In the genomic region with DNA sequence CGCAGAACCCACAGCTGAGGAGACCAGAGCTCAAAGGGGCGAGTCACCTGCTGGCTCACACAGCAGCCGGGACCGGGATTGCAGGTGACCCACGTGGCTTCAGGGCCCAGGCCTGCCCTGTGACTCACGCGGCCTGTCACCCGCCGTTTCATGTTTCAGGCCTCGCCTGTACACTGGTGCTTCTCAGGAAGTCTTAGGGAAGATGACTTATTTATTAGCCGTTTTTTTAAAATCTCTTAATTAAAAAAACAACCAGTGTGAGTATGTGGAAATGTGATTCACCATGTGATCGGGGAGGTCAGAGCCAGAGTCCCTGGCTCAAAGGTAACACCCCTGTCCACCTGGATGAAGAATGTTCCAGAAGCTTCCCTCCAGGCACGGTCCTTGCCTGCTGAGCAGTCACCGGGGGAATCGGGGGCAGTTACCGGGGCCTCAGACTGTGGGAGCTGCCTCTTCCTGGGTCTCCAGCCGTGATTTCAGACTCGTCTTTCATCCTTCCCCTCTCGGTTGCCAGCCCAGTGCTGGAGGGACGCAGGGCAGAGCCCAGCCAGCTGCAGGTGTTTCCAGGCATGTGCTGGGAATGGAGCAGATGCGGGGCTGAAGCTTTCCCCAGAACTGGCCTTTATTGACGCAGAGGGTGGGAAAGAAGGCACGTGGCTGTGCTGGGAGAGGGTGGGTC, we compare ENCODE assay signal across 1 cellular context.
TF ChIP-seq lines count a peak whose summit lies in the region.

No MANE protein-coding gene starts in this region.

TF ChIP-seq in HepG2, 621 proteins besides CTCF, POLR2A, EP300 and RAD21 (continued from another document and continues in another):
- TF ChIP-seq, protein P1, sequence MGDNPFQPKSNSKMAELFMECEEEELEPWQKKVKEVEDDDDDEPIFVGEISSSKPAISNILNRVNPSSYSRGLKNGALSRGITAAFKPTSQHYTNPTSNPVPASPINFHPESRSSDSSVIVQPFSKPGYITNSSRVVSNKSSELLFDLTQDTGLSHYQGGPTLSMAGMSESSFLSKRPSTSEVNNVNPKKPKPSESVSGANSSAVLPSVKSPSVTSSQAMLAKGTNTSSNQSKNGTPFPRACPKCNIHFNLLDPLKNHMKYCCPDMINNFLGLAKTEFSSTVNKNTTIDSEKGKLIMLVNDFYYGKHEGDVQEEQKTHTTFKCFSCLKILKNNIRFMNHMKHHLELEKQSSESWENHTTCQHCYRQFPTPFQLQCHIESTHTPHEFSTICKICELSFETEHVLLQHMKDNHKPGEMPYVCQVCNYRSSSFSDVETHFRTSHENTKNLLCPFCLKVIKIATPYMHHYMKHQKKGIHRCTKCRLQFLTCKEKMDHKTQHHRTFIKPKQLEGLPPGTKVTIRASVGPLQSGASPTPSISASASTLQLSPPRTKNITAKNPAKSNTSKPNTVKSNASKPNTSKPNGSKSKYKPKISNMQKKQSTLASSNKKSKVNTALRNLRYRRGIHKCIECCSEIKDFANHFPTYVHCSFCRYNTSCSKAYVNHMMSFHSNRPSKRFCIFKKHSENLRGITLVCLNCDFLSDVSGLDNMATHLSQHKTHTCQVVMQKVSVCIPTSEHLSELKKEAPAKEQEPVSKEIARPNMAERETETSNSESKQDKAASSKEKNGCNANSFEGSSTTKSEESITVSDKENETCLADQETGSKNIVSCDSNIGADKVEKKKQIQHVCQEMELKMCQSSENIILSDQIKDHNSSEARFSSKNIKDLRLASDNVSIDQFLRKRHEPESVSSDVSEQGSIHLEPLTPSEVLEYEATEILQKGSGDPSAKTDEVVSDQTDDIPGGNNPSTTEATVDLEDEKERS (CRISPR knock-in tag; IDR thresholded peaks at IDR 0.05) = 0 out of 2 replicates have a peak, but pooled peaks have one; percentile 21
- TF ChIP-seq MYC (CRISPR knock-in tag; IDR thresholded peaks at IDR 0.05; ENCODE audit: borderline replicate concordance) (peak; percentile 26; the same call in 1 of the 2 replicates), FOXO1 (CRISPR knock-in tag; IDR thresholded peaks at IDR 0.05) (no peak), KDM5B (CRISPR knock-in tag; IDR thresholded peaks at IDR 0.05; ENCODE audit: borderline replicate concordance) (no peak), TEAD3 (CRISPR knock-in tag; optimal IDR thresholded peaks at IDR 0.05; ENCODE audit: borderline replicate concordance) (peak; percentile 31), ZNF768 (CRISPR knock-in tag; IDR thresholded peaks at IDR 0.05) (0 out of 2 replicates have a peak, but pooled peaks have one; percentile 37), HOXA7 (CRISPR knock-in tag; IDR thresholded peaks at IDR 0.05) (no peak), SIX4 (CRISPR knock-in tag; IDR thresholded peaks at IDR 0.05) (0 out of 2 replicates have a peak, but pooled peaks have one; percentile 32), TCF12 (IDR thresholded peaks at IDR 0.05) (no peak), TCF12 (CRISPR knock-in tag; IDR thresholded peaks at IDR 0.05) (no peak), TEAD2 (CRISPR knock-in tag; IDR thresholded peaks at IDR 0.05) (no peak), SAP130 (CRISPR knock-in tag; IDR thresholded peaks at IDR 0.05; ENCODE audit: low read depth) (peak; percentile 91), GABPB1 (CRISPR knock-in tag; IDR thresholded peaks at IDR 0.05) (peak; percentile 40; the same call in 1 of the 2 replicates), ZNF558 (CRISPR knock-in tag; IDR thresholded peaks at IDR 0.05; ENCODE audit: borderline replicate concordance) (no peak), ZFX (CRISPR knock-in tag; IDR thresholded peaks at IDR 0.05; ENCODE audit: low read depth) (peak; percentile 43; the same call in 1 of the 2 replicates), CREB1 (IDR thresholded peaks at IDR 0.05) (0 out of 2 replicates have a peak, but pooled peaks have one; percentile 27), CREB1 (CRISPR knock-in tag; IDR thresholded peaks at IDR 0.05) (no peak), XRCC5 (optimal IDR thresholded peaks at IDR 0.05; ENCODE audit: low read length) (peak; percentile 37), MIER2 (CRISPR knock-in tag; IDR thresholded peaks at IDR 0.05) (no peak), CREM (IDR thresholded peaks at IDR 0.05) (no peak), CREM (CRISPR knock-in tag; IDR thresholded peaks at IDR 0.05) (no peak), SP2 (CRISPR knock-in tag; IDR thresholded peaks at IDR 0.05) (no peak), MXI1 (IDR thresholded peaks at IDR 0.05; ENCODE audit: borderline replicate concordance, low read depth, low read length) (peak; percentile 88; the same call in 2 of the 3 replicates), ZNF121 (CRISPR knock-in tag; IDR thresholded peaks at IDR 0.05) (no peak), BHLHE40 (IDR thresholded peaks at IDR 0.05; ENCODE audit: low read length) (peak; percentile 62)
- TF ChIP-seq, protein P2, sequence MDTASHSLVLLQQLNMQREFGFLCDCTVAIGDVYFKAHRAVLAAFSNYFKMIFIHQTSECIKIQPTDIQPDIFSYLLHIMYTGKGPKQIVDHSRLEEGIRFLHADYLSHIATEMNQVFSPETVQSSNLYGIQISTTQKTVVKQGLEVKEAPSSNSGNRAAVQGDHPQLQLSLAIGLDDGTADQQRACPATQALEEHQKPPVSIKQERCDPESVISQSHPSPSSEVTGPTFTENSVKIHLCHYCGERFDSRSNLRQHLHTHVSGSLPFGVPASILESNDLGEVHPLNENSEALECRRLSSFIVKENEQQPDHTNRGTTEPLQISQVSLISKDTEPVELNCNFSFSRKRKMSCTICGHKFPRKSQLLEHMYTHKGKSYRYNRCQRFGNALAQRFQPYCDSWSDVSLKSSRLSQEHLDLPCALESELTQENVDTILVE (CRISPR knock-in tag; IDR thresholded peaks at IDR 0.05) = no peak
- TF ChIP-seq, protein P3, sequence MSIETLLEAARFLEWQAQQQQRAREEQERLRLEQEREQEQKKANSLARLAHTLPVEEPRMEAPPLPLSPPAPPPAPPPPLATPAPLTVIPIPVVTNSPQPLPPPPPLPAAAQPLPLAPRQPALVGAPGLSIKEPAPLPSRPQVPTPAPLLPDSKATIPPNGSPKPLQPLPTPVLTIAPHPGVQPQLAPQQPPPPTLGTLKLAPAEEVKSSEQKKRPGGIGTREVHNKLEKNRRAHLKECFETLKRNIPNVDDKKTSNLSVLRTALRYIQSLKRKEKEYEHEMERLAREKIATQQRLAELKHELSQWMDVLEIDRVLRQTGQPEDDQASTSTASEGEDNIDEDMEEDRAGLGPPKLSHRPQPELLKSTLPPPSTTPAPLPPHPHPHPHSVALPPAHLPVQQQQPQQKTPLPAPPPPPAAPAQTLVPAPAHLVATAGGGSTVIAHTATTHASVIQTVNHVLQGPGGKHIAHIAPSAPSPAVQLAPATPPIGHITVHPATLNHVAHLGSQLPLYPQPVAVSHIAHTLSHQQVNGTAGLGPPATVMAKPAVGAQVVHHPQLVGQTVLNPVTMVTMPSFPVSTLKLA (IDR thresholded peaks at IDR 0.05) = peak; percentile 65
- TF ChIP-seq, protein P4, sequence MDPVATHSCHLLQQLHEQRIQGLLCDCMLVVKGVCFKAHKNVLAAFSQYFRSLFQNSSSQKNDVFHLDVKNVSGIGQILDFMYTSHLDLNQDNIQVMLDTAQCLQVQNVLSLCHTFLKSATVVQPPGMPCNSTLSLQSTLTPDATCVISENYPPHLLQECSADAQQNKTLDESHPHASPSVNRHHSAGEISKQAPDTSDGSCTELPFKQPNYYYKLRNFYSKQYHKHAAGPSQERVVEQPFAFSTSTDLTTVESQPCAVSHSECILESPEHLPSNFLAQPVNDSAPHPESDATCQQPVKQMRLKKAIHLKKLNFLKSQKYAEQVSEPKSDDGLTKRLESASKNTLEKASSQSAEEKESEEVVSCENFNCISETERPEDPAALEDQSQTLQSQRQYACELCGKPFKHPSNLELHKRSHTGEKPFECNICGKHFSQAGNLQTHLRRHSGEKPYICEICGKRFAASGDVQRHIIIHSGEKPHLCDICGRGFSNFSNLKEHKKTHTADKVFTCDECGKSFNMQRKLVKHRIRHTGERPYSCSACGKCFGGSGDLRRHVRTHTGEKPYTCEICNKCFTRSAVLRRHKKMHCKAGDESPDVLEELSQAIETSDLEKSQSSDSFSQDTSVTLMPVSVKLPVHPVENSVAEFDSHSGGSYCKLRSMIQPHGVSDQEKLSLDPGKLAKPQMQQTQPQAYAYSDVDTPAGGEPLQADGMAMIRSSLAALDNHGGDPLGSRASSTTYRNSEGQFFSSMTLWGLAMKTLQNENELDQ (CRISPR knock-in tag; IDR thresholded peaks at IDR 0.05; ENCODE audit: borderline replicate concordance) = no peak
- TF ChIP-seq, protein P5, sequence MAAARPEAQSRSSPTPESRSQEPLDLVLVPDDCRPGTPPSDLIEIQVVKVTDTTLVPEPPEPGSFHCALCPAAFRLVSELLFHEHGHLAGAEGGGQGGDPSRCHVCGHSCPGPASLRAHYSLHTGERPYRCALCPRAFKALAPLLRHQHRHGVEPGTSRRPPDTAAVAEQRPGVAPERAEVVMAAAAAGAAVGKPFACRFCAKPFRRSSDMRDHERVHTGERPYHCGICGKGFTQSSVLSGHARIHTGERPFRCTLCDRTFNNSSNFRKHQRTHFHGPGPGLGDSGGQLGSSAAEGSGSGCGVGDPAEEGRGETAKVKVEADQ (CRISPR knock-in tag; IDR thresholded peaks at IDR 0.05; ENCODE audit: borderline replicate concordance) = no peak
- TF ChIP-seq, protein P6, sequence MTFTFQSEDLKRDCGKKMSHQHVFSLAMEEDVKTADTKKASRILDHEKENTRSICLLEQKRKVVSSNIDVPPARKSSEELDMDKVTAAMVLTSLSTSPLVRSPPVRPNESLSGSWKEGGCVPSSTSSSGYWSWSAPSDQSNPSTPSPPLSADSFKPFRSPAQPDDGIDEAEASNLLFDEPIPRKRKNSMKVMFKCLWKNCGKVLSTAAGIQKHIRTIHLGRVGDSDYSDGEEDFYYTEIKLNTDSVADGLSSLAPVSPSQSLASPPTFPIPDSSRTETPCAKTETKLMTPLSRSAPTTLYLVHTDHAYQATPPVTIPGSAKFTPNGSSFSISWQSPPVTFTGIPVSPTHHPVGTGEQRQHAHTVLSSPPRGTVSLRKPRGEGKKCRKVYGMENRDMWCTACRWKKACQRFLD (CRISPR knock-in tag; IDR thresholded peaks at IDR 0.05; ENCODE audit: borderline replicate concordance) = no peak
- TF ChIP-seq, protein P7, sequence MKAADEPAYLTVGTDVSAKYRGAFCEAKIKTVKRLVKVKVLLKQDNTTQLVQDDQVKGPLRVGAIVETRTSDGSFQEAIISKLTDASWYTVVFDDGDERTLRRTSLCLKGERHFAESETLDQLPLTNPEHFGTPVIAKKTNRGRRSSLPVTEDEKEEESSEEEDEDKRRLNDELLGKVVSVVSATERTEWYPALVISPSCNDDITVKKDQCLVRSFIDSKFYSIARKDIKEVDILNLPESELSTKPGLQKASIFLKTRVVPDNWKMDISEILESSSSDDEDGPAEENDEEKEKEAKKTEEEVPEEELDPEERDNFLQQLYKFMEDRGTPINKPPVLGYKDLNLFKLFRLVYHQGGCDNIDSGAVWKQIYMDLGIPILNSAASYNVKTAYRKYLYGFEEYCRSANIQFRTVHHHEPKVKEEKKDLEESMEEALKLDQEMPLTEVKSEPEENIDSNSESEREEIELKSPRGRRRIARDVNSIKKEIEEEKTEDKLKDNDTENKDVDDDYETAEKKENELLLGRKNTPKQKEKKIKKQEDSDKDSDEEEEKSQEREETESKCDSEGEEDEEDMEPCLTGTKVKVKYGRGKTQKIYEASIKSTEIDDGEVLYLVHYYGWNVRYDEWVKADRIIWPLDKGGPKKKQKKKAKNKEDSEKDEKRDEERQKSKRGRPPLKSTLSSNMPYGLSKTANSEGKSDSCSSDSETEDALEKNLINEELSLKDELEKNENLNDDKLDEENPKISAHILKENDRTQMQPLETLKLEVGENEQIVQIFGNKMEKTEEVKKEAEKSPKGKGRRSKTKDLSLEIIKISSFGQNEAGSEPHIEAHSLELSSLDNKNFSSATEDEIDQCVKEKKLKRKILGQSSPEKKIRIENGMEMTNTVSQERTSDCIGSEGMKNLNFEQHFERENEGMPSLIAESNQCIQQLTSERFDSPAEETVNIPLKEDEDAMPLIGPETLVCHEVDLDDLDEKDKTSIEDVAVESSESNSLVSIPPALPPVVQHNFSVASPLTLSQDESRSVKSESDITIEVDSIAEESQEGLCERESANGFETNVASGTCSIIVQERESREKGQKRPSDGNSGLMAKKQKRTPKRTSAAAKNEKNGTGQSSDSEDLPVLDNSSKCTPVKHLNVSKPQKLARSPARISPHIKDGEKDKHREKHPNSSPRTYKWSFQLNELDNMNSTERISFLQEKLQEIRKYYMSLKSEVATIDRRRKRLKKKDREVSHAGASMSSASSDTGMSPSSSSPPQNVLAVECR (CRISPR knock-in tag; IDR thresholded peaks at IDR 0.05; ENCODE audit: borderline replicate concordance) = peak; percentile 24; the same call in 1 of the 2 replicates
- TF ChIP-seq, protein P8, sequence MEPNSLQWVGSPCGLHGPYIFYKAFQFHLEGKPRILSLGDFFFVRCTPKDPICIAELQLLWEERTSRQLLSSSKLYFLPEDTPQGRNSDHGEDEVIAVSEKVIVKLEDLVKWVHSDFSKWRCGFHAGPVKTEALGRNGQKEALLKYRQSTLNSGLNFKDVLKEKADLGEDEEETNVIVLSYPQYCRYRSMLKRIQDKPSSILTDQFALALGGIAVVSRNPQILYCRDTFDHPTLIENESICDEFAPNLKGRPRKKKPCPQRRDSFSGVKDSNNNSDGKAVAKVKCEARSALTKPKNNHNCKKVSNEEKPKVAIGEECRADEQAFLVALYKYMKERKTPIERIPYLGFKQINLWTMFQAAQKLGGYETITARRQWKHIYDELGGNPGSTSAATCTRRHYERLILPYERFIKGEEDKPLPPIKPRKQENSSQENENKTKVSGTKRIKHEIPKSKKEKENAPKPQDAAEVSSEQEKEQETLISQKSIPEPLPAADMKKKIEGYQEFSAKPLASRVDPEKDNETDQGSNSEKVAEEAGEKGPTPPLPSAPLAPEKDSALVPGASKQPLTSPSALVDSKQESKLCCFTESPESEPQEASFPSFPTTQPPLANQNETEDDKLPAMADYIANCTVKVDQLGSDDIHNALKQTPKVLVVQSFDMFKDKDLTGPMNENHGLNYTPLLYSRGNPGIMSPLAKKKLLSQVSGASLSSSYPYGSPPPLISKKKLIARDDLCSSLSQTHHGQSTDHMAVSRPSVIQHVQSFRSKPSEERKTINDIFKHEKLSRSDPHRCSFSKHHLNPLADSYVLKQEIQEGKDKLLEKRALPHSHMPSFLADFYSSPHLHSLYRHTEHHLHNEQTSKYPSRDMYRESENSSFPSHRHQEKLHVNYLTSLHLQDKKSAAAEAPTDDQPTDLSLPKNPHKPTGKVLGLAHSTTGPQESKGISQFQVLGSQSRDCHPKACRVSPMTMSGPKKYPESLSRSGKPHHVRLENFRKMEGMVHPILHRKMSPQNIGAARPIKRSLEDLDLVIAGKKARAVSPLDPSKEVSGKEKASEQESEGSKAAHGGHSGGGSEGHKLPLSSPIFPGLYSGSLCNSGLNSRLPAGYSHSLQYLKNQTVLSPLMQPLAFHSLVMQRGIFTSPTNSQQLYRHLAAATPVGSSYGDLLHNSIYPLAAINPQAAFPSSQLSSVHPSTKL (CRISPR knock-in tag; IDR thresholded peaks at IDR 0.05) = 0 out of 2 replicates have a peak, but pooled peaks have one; percentile 19
- TF ChIP-seq, protein P9, sequence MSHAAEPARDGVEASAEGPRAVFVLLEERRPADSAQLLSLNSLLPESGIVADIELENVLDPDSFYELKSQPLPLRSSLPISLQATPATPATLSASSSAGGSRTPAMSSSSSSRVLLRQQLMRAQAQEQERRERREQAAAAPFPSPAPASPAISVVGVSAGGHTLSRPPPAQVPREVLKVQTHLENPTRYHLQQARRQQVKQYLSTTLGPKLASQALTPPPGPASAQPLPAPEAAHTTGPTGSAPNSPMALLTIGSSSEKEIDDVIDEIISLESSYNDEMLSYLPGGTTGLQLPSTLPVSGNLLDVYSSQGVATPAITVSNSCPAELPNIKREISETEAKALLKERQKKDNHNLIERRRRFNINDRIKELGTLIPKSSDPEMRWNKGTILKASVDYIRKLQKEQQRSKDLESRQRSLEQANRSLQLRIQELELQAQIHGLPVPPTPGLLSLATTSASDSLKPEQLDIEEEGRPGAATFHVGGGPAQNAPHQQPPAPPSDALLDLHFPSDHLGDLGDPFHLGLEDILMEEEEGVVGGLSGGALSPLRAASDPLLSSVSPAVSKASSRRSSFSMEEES (CRISPR knock-in tag; IDR thresholded peaks at IDR 0.05) = peak; percentile 41; the same call in 1 of the 2 replicates
- TF ChIP-seq, protein P10, sequence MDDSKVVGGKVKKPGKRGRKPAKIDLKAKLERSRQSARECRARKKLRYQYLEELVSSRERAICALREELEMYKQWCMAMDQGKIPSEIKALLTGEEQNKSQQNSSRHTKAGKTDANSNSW (CRISPR knock-in tag; IDR thresholded peaks at IDR 0.05; ENCODE audit: borderline replicate concordance) = no peak
